ENCODE assay signal across 29 cellular contexts in the genomic region with DNA sequence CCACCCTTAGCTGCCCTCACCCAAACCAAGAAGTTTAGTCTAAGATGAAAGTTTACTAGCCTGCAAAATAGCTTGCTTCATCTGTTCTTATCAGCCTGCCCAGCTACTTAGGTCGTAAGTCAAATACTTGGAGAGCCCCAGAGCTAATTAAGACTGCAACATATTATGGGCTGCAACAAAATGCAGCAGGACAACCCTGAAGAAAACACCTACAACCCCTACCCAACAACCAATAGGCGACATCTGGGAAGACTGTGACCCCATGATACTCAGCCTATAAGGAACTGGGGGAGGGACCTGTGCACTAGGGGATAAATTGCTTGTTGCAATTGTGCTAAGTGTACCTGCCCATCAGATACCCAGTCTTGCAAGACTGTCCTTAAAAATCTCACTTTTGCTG.
"Had no signal": no experiment of that assay in that cellular context is flagged by ENCODE, and none has a peak within 500 bp of the region (broad histone marks: within the 10 kb centered on the region; RNA-seq: fewer than 3 reads in every experiment).

No MANE protein-coding gene starts in this region.

- H3K4me1 Mint-ChIP-seq: immature natural killer cell, mesothelial cell of epicardium, naive B cell had no signal

- H2AFZ ChIP-seq: hepatocyte had no signal

- H3K79me2 ChIP-seq: hepatocyte had no signal

- H3K4me1 ChIP-seq: colonic mucosa, esophagus squamous epithelium, foreskin keratinocyte, gastroesophageal sphincter, heart left ventricle, left ventricle myocardium inferior, lower lobe of right lung had no signal

- H3K9me3 Mint-ChIP-seq: dendritic cell treated with granulocyte-macrophage colony-stimulating factor and Interleukin-4, amounts not matched to agents 40 ng/mL and 50 ng/mL, for 4 days; effector memory CD8-positive, alpha-beta T cell; immature natural killer cell; naive B cell had no signal

- H3K27ac Mint-ChIP-seq: dendritic cell treated with granulocyte-macrophage colony-stimulating factor and Interleukin-4, amounts not matched to agents 40 ng/mL and 50 ng/mL, for 4 days; effector memory CD8-positive, alpha-beta T cell; endodermal cell; immature natural killer cell; mesothelial cell of epicardium; naive B cell had no signal

- H3K4me3 ChIP-seq: colonic mucosa, esophagus squamous epithelium, gastroesophageal sphincter, heart left ventricle, hepatocyte, left ventricle myocardium inferior, lower lobe of right lung, mucosa of descending colon had no signal

- H3K27me3 ChIP-seq: colonic mucosa, esophagus squamous epithelium, foreskin keratinocyte, gastroesophageal sphincter, hepatocyte had no signal

- FAIRE-seq: endometrium, frontal cortex, kidney had no signal

- H3K4me2 ChIP-seq: hepatocyte had no signal

- DNase-seq: colonic mucosa; cortex of kidney; effector CD8-positive, alpha-beta T cell; effector memory CD8-positive, alpha-beta T cell; endodermal cell; erythroblast; esophagus squamous epithelium; foreskin keratinocyte; heart left ventricle; hypothalamus; immature natural killer cell; islet precursor cell; kidney; kidney glomerular epithelial cell; left colon; left ventricle myocardium inferior; lower lobe of right lung; mesenchymal stem cell; mucosa of descending colon; naive B cell had no signal

- H3K36me3 Mint-ChIP-seq: mesothelial cell of epicardium, naive B cell had no signal

- H3K36me3 ChIP-seq: colonic mucosa, esophagus squamous epithelium, gastroesophageal sphincter, heart left ventricle, left ventricle myocardium inferior, lower lobe of right lung had no signal

- ATAC-seq: effector memory CD8-positive, alpha-beta T cell; esophagus mucosa; foreskin keratinocyte; gastroesophageal sphincter; heart left ventricle; left colon; left lobe of liver; lower lobe of right lung; mucosa of descending colon had no signal

- H3K4me3 Mint-ChIP-seq: dendritic cell treated with granulocyte-macrophage colony-stimulating factor and Interleukin-4, amounts not matched to agents 40 ng/mL and 50 ng/mL, for 4 days; effector memory CD8-positive, alpha-beta T cell; endodermal cell; immature natural killer cell; mesothelial cell of epicardium; naive B cell had no signal

- H3K27me3 Mint-ChIP-seq: dendritic cell treated with granulocyte-macrophage colony-stimulating factor and Interleukin-4, amounts not matched to agents 40 ng/mL and 50 ng/mL, for 4 days had no signal

- H3K27ac ChIP-seq: colonic mucosa, epithelial cell of prostate, esophagus squamous epithelium, foreskin keratinocyte, gastroesophageal sphincter, heart left ventricle, hepatocyte, left ventricle myocardium inferior, lower lobe of right lung had no signal

- H3K9me3 ChIP-seq: colonic mucosa, esophagus squamous epithelium, lower lobe of right lung, mucosa of descending colon had no signal
